ENCODE assay signal across 8 cellular contexts in genomic region chr10:11551915-11552602, GRCh38. TPM values are rescaled to one million over a fixed set of nuclear protein-coding genes. Genes with fewer than 3 reads are reported as not detected.
DNase-seq lines count a peak whose midpoint lies in the region; ATAC-seq and TF ChIP-seq lines count a peak whose summit lies in the region.

No MANE protein-coding gene starts in this region.

- no peak for DNase-seq in activated T-cell treated with anti-CD3 and anti-CD28 coated beads, Interleukin-2, amount 50 U/mL, for 72 hours
- no peak for DNase-seq in activated T-cell treated with anti-CD3 and anti-CD28 coated beads, Interleukin-2, amount 50 U/mL, for 1 hour
- peak; percentile 91 for DNase-seq in SK-MEL-5 (ENCODE audit: low read depth, low spot score)
- DNase-seq in foreskin fibroblast, result peak; percentile 81 to 90
- no peak for DNase-seq in upper lobe of right lung
- DNase-seq in NCI-H2107 treated with DMSO at 0.1 percent for 48 hours (lab: John Stamatoyannopoulos, UW; ENCODE audit: unreplicated experiment), result no peak

- H3K36me3 Mint-ChIP-seq in activated T-cell treated with anti-CD3 and anti-CD28 coated beads, Interleukin-2, amount 50 U/mL, for 72 hours (ENCODE audit: insufficient read depth in 2 of 2), result peaks cover 0 to 3% of the 10 kb centered on the region in 2 donors

- H3K36me3 ChIP-seq in upper lobe of right lung, result no peaks in the 10 kb centered on the region

- no peaks in the 10 kb centered on the region for H3K9me3 ChIP-seq in upper lobe of right lung

- no peaks in the 10 kb centered on the region for H3K27me3 Mint-ChIP-seq in activated T-cell treated with anti-CD3 and anti-CD28 coated beads, Interleukin-2, amount 50 U/mL, for 72 hours (ENCODE audit: low read depth)

- peaks cover 14% of the 10 kb centered on the region for H3K4me1 ChIP-seq in upper lobe of right lung

- ATAC-seq in activated T-cell treated with anti-CD3 and anti-CD28 coated beads, Interleukin-2, amount 50 U/mL, for 72 hours (replicated peaks in 1 of 2), result peak; percentile 91 to 93
- ATAC-seq in upper lobe of right lung, result peak; percentile 72
- ATAC-seq in HG03097 (IDR thresholded peaks at IDR 0.05; ENCODE audit: low FRiP score, unreplicated experiment), result no peak
- no peak for ATAC-seq in HG02884 (IDR thresholded peaks at IDR 0.05; ENCODE audit: unreplicated experiment)

- H3K27ac ChIP-seq in upper lobe of right lung, result peak overlapping the region; percentile 45

- peaks cover 0 to 2% of the 10 kb centered on the region in 2 donors for H3K9me3 Mint-ChIP-seq in activated T-cell treated with anti-CD3 and anti-CD28 coated beads, Interleukin-2, amount 50 U/mL, for 72 hours

- peaks cover 45% of the 10 kb centered on the region for H3K4me1 Mint-ChIP-seq in activated T-cell treated with anti-CD3 and anti-CD28 coated beads, Interleukin-2, amount 50 U/mL, for 72 hours (ENCODE audit: low read depth)

- intact Hi-C loops in upper lobe of right lung (cut with DNase I), result no loop called here

- no peak overlapping the region for H3K4me3 ChIP-seq in foreskin fibroblast (ENCODE audit: low read depth in 1 of 2, low read length in 2 of 2)
- H3K4me3 ChIP-seq in upper lobe of right lung, result no peak overlapping the region

- in situ Hi-C loops in SK-MEL-5 (cut with HindIII; ENCODE audit: low pct_unique_long_range_greater_than_20kb, low sequenced_read_pairs), result no loop called here

- TF ChIP-seq CTCF in foreskin fibroblast (IDR thresholded peaks at IDR 0.05; ENCODE audit: low read depth, low read length) (no peak), upper lobe of right lung (IDR thresholded peaks at IDR 0.05) (no peak)

- H3K27me3 ChIP-seq in upper lobe of right lung, result no peaks in the 10 kb centered on the region

- no peak overlapping the region for H3K27ac Mint-ChIP-seq in activated T-cell treated with anti-CD3 and anti-CD28 coated beads, Interleukin-2, amount 50 U/mL, for 72 hours

- peak overlapping the region in 1 of 2 donors; percentile 50 for H3K4me3 Mint-ChIP-seq in activated T-cell treated with anti-CD3 and anti-CD28 coated beads, Interleukin-2, amount 50 U/mL, for 72 hours

RNA-seq across cellular contexts. Expression of gene USP6NL, which starts 59.4 kb away (rescaled TPM):
- total RNA-seq in activated T-cell treated with anti-CD3 and anti-CD28 coated beads, Interleukin-2, amount 50 U/mL, for 72 hours, result 1 to 10 TPM; 2.3 to 3.9 TPM
- 32.6 and 33.8 TPM in 2 replicates for total RNA-seq in SK-MEL-5 (2014; rRNA removed; shearing (Covaris generic))
- polyA plus RNA-seq in SK-MEL-5 (2015; cell fraction: cytosol; rRNA removed), result 22.4 and 27.4 TPM in 2 replicates
- polyA plus RNA-seq in SK-MEL-5 (2015; cell fraction: nucleus; rRNA removed), result 25.3 and 29.6 TPM in 2 replicates
- 21.6 TPM for total RNA-seq in upper lobe of right lung

Comparison
In these comparisons a context has a peak if more than half of its experiments do, and no peak if none do; other contexts are left out.
1. ATAC-seq: peak in activated T-cell treated with anti-CD3 and anti-CD28 coated beads, Interleukin-2, amount 50 U/mL, for 72 hours (2 of 2) and upper lobe of right lung (single experiment); none in HG03097 (single experiment) and HG02884 (single experiment).
2. DNase-seq: peak in SK-MEL-5 (single experiment) and foreskin fibroblast (2 of 2); none in activated T-cell treated with anti-CD3 and anti-CD28 coated beads, Interleukin-2, amount 50 U/mL, for 72 hours (0 of 2), activated T-cell treated with anti-CD3 and anti-CD28 coated beads, Interleukin-2, amount 50 U/mL, for 1 hour (single experiment), upper lobe of right lung (single experiment) and NCI-H2107 treated with DMSO at 0.1 percent for 48 hours (single experiment).